Comparison of ENCODE assay signal across 3 cellular contexts in genomic region chr1:220956861-220957605, GRCh38.
TF ChIP-seq lines count a peak whose summit lies in the region.

No MANE protein-coding gene starts in this region.

TF ChIP-seq in A549, 52 proteins besides CTCF, POLR2A, EP300 and RAD21:
- peak; percentile 42; the same call in 1 of the 2 replicates for TF ChIP-seq FOSL2 (IDR thresholded peaks at IDR 0.05)
- peak; percentile 67 for TF ChIP-seq FOSL2 (CRISPR knock-in tag; IDR thresholded peaks at IDR 0.05)
- TF ChIP-seq MAZ (IDR thresholded peaks at IDR 0.05; ENCODE audit: borderline replicate concordance, low read depth, low read length): no peak
- TF ChIP-seq JUNB (IDR thresholded peaks at IDR 0.05): peak; percentile 43; the same call in 1 of the 2 replicates
- TF ChIP-seq HES2 (IDR thresholded peaks at IDR 0.05): no peak
- TF ChIP-seq, protein P1, sequence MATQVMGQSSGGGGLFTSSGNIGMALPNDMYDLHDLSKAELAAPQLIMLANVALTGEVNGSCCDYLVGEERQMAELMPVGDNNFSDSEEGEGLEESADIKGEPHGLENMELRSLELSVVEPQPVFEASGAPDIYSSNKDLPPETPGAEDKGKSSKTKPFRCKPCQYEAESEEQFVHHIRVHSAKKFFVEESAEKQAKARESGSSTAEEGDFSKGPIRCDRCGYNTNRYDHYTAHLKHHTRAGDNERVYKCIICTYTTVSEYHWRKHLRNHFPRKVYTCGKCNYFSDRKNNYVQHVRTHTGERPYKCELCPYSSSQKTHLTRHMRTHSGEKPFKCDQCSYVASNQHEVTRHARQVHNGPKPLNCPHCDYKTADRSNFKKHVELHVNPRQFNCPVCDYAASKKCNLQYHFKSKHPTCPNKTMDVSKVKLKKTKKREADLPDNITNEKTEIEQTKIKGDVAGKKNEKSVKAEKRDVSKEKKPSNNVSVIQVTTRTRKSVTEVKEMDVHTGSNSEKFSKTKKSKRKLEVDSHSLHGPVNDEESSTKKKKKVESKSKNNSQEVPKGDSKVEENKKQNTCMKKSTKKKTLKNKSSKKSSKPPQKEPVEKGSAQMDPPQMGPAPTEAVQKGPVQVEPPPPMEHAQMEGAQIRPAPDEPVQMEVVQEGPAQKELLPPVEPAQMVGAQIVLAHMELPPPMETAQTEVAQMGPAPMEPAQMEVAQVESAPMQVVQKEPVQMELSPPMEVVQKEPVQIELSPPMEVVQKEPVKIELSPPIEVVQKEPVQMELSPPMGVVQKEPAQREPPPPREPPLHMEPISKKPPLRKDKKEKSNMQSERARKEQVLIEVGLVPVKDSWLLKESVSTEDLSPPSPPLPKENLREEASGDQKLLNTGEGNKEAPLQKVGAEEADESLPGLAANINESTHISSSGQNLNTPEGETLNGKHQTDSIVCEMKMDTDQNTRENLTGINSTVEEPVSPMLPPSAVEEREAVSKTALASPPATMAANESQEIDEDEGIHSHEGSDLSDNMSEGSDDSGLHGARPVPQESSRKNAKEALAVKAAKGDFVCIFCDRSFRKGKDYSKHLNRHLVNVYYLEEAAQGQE (IDR thresholded peaks at IDR 0.05): no peak
- peak; percentile 54 to 75; a peak in 2 of 4 replicates for TF ChIP-seq CEBPB (IDR thresholded peaks at IDR 0.05)
- TF ChIP-seq, protein P2, sequence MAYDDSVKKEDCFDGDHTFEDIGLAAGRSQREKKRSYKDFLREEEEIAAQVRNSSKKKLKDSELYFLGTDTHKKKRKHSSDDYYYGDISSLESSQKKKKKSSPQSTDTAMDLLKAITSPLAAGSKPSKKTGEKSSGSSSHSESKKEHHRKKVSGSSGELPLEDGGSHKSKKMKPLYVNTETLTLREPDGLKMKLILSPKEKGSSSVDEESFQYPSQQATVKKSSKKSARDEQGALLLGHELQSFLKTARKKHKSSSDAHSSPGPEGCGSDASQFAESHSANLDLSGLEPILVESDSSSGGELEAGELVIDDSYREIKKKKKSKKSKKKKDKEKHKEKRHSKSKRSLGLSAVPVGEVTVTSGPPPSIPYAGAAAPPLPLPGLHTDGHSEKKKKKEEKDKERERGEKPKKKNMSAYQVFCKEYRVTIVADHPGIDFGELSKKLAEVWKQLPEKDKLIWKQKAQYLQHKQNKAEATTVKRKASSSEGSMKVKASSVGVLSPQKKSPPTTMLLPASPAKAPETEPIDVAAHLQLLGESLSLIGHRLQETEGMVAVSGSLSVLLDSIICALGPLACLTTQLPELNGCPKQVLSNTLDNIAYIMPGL (CRISPR knock-in tag; IDR thresholded peaks at IDR 0.05; ENCODE audit: borderline replicate concordance): no peak
- TF ChIP-seq ATOH8 (CRISPR knock-in tag; IDR thresholded peaks at IDR 0.05; ENCODE audit: low read depth): no peak
- no peak for TF ChIP-seq HEYL (CRISPR knock-in tag; IDR thresholded peaks at IDR 0.05)
- no peak for TF ChIP-seq ESRRA (IDR thresholded peaks at IDR 0.05; ENCODE audit: borderline replicate concordance, low read length)
- TF ChIP-seq MAFK (IDR thresholded peaks at IDR 0.05; ENCODE audit: partially characterized antibody): peak; percentile 29
TF ChIP-seq in A549: peak in this region for 4.

TF ChIP-seq in IMR-90, 13 proteins besides CTCF, POLR2A, EP300 and RAD21 (continued from another document):
- TF ChIP-seq RCOR1 (IDR thresholded peaks at IDR 0.05; ENCODE audit: insufficient replicate concordance, low read length) (peak; percentile 47), MXI1 (IDR thresholded peaks at IDR 0.05; ENCODE audit: borderline replicate concordance, low read depth, low read length) (no peak), FOS (IDR thresholded peaks at IDR 0.05; ENCODE audit: low read depth, low read length) (peak; percentile 95), CEBPB (IDR thresholded peaks at IDR 0.05; ENCODE audit: low read depth, low read length) (peak; percentile 99), USF2 (IDR thresholded peaks at IDR 0.05; ENCODE audit: low read depth, low read length) (no peak), RFX5 (IDR thresholded peaks at IDR 0.05; ENCODE audit: low read depth, low read length) (no peak), NFE2L2 (IDR thresholded peaks at IDR 0.05; ENCODE audit: low read depth, low read length) (peak; percentile 90), CHD1 (IDR thresholded peaks at IDR 0.05; ENCODE audit: low read depth, low read length) (no peak), SMC3 (IDR thresholded peaks at IDR 0.05; ENCODE audit: low read depth, low read length) (no peak), ELK1 (IDR thresholded peaks at IDR 0.05; ENCODE audit: borderline replicate concordance, low read depth, low read length) (no peak), MAFK (IDR thresholded peaks at IDR 0.05; ENCODE audit: low read depth, low read length) (peak; percentile 59; the same call in 1 of the 2 replicates)
TF ChIP-seq in IMR-90: peak in this region for 6.

TF ChIP-seq in GM12878, 131 proteins besides CTCF, POLR2A, EP300 and RAD21:
- TF ChIP-seq E4F1 (IDR thresholded peaks at IDR 0.05; ENCODE audit: borderline replicate concordance, partially characterized antibody) (no peak), ZNF384 (IDR thresholded peaks at IDR 0.05; ENCODE audit: borderline replicate concordance, low read depth, low read length) (no peak), BCL3 (IDR thresholded peaks at IDR 0.05; ENCODE audit: borderline replicate concordance, insufficient read depth, low read depth, low read length, poor library complexity, severe bottlenecking) (peak; percentile 64), NBN (IDR thresholded peaks at IDR 0.05) (no peak)
